Comparison of ENCODE assay signal across 8 cellular contexts in genomic region chr18:47754311-47755101, GRCh38.
DNase-seq lines count a peak whose midpoint lies in the region; ATAC-seq and TF ChIP-seq lines count a peak whose summit lies in the region.

No MANE protein-coding gene starts in this region.

- in situ Hi-C loops in transverse colon (cut with MboI; ENCODE audit: low pct_ligation_motif_present in 1 of 4, low pct_unique_long_range_greater_than_20kb in 1 of 4, low sequenced_read_pairs in 3 of 4): loop anchor here (10.0 to 25.0 kb wide), 3 partner anchors 540 to 550 kb away; no protein-coding TSS in a partner anchor

- H3K9me3 ChIP-seq in liver (ENCODE audit: control insufficient read depth in 4 of 4, low read length in 3 of 4): peaks cover 0 to 3% (median 0%) of the 10 kb centered on the region in 4 donors
- peaks cover 0 to 7% of the 10 kb centered on the region in 2 donors for H3K9me3 ChIP-seq in transverse colon

- H3K27ac Mint-ChIP-seq in brain: no peak overlapping the region

- H3K4me1 ChIP-seq in liver (ENCODE audit: control insufficient read depth in 4 of 4, insufficient read depth in 4 of 4, low read length in 3 of 4) (no peaks in the 10 kb centered on the region), transverse colon (no peaks in the 10 kb centered on the region)

- H3K4me1 Mint-ChIP-seq in brain: peaks cover 2% of the 10 kb centered on the region

- intact Hi-C loops in transverse colon (cut with DNase I; ENCODE audit: low total_unique reads): no loop called here

- H3K9me3 Mint-ChIP-seq in brain: peaks cover 2 to 10% (median 6%) of the 10 kb centered on the region in 5 experiments

- H3K4me3 ChIP-seq in LNCaP clone FGC (ENCODE audit: low read depth, low read length) (peak overlapping the region; percentile 25; the same call in 1 of the 2 replicates), liver (ENCODE audit: low read depth in 1 of 3, low read length in 3 of 3) (no peak overlapping the region), transverse colon (no peak overlapping the region)

- peak overlapping the region in 1 of 5 experiments; percentile 73 for H3K4me3 Mint-ChIP-seq in brain

- DNase-seq in Daoy (ENCODE audit: low read depth) (peak; percentile 71), LNCaP clone FGC (ENCODE audit: low read depth) (no peak), T follicular helper cell (ENCODE audit: low read depth) (peak; percentile 12), transverse colon (peak; percentile 58)

- H3K27ac ChIP-seq in liver (ENCODE audit: low read depth in 1 of 2, low read length in 2 of 2) (no peak overlapping the region), transverse colon (no peak overlapping the region)

- TF ChIP-seq POLR2A in transverse colon (IDR thresholded peaks at IDR 0.05): no peak

- TF ChIP-seq CTCF in LNCaP clone FGC (IDR thresholded peaks at IDR 0.05; ENCODE audit: control insufficient read depth, extremely low read depth, insufficient read depth) (peak; percentile 98), brain (conservative IDR thresholded peaks at IDR 0.05) (peak; percentile 42 to 80), liver (IDR thresholded peaks at IDR 0.05; ENCODE audit: low read depth, low read length, missing input control) (peak; percentile 65), transverse colon (IDR thresholded peaks at IDR 0.05) (peak; percentile 60 to 77 (median 70))

- WGBS in liver: 55% methylated on average over 29 of the region's 29 CpGs
- 15 to 58% methylated on average over 9 to 29 of the region's 29 CpGs for WGBS in transverse colon (ENCODE audit: low coverage in 1 of 2), 2 donors

- H3K36me3 Mint-ChIP-seq in brain: no peaks in the 10 kb centered on the region

- TF ChIP-seq EP300 in transverse colon (IDR thresholded peaks at IDR 0.05; ENCODE audit: low read depth): no peak

- no peak for ATAC-seq in GM19397 (IDR thresholded peaks at IDR 0.05; ENCODE audit: unreplicated experiment)
- ATAC-seq in GM21515 (IDR thresholded peaks at IDR 0.05; ENCODE audit: unreplicated experiment): no peak

- no peaks in the 10 kb centered on the region for H3K36me3 ChIP-seq in liver (ENCODE audit: control insufficient read depth in 4 of 4, insufficient read depth in 3 of 4, low read depth in 1 of 4, low read length in 3 of 4)
- no peaks in the 10 kb centered on the region for H3K36me3 ChIP-seq in transverse colon

- TF ChIP-seq RAD21 in liver (IDR thresholded peaks at IDR 0.05): peak; percentile 42 to 69

- peaks cover 42% of the 10 kb centered on the region for H3K27me3 Mint-ChIP-seq in brain

- H3K27me3 ChIP-seq in liver (ENCODE audit: control insufficient read depth in 4 of 4, insufficient read depth in 4 of 4, low read length in 3 of 4) (no peaks in the 10 kb centered on the region), transverse colon (peaks cover 14% of the 10 kb centered on the region)

- H3K9ac ChIP-seq in liver (ENCODE audit: low read depth in 1 of 2, low read length in 2 of 2): no peak overlapping the region

TF ChIP-seq in liver, 16 proteins besides CTCF, POLR2A, EP300 and RAD21:
- TF ChIP-seq, protein P1, sequence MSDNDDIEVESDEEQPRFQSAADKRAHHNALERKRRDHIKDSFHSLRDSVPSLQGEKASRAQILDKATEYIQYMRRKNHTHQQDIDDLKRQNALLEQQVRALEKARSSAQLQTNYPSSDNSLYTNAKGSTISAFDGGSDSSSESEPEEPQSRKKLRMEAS (IDR thresholded peaks at IDR 0.05): no peak
- no peak for TF ChIP-seq FOXA2 (IDR thresholded peaks at IDR 0.05)
- TF ChIP-seq RXRA (IDR thresholded peaks at IDR 0.05): no peak
- no peak for TF ChIP-seq NR2F2 (IDR thresholded peaks at IDR 0.05)
- TF ChIP-seq, protein P2, sequence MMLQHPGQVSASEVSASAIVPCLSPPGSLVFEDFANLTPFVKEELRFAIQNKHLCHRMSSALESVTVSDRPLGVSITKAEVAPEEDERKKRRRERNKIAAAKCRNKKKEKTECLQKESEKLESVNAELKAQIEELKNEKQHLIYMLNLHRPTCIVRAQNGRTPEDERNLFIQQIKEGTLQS (IDR thresholded peaks at IDR 0.05): no peak
- no peak for TF ChIP-seq JUND (IDR thresholded peaks at IDR 0.05)
- no peak for TF ChIP-seq REST (IDR thresholded peaks at IDR 0.05)
- no peak for TF ChIP-seq HNF4A (conservative IDR thresholded peaks at IDR 0.05)
- TF ChIP-seq SP1 (IDR thresholded peaks at IDR 0.05): no peak
- no peak for TF ChIP-seq FOXA1 (IDR thresholded peaks at IDR 0.05)
- no peak for TF ChIP-seq GABPA (IDR thresholded peaks at IDR 0.05 in 1 of 2, conservative IDR thresholded peaks at IDR 0.05 in 1 of 2)
- no peak for TF ChIP-seq YY1 (IDR thresholded peaks at IDR 0.05)
